ENCODE assay signal across 1 cellular context in the genomic region with DNA sequence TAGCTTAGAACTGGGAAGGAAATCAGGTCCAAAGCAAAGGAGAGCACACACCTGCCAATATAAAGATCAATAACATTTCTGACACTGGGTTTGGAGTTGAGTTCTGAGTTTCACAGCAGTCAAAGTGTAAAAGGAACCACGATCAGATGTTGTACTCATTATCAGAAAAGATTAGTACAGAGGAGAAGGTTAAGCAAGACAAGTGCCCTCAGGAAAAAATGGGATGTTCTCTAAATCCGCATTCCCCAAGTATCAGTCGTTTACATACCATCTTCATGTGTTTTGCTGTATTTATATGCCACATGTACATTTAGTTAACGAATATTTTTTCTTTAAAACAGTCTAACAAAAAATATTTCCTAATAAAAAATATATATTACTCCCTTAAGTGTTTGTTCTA.
TF ChIP-seq lines count a peak whose summit lies in the region.

No MANE protein-coding gene starts in this region.

TF ChIP-seq in endothelial cell of umbilical vein, 7 proteins besides CTCF, POLR2A, EP300 and RAD21 (continued from another document):
- TF ChIP-seq, protein P1, sequence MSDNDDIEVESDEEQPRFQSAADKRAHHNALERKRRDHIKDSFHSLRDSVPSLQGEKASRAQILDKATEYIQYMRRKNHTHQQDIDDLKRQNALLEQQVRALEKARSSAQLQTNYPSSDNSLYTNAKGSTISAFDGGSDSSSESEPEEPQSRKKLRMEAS (IDR thresholded peaks at IDR 0.05; ENCODE audit: insufficient read depth, insufficient read length) = no peak
- no peak for TF ChIP-seq MYC (IDR thresholded peaks at IDR 0.05; ENCODE audit: low read depth, low read length)
- TF ChIP-seq EZH2 (IDR thresholded peaks at IDR 0.05; ENCODE audit: borderline replicate concordance, low read depth, low read length, severe bottlenecking) = no peak
- TF ChIP-seq POLR2AphosphoS5 (IDR thresholded peaks at IDR 0.05; ENCODE audit: insufficient read depth, low read depth, low read length) = no peak
